In genomic region chr20:59456342-59457132, GRCh38 we compare ENCODE assay signal across 21 cellular contexts.
A peak's percentile ranks its signal among the peaks of the same experiment; 100 is the strongest.
DNase-seq lines count a peak whose midpoint lies in the region; ATAC-seq, FAIRE-seq and TF ChIP-seq lines count a peak whose summit lies in the region.
"Had no signal": no experiment of that assay in that cellular context is flagged by ENCODE, and none has a peak within 500 bp of the region (broad histone marks: within the 10 kb centered on the region; RNA-seq: fewer than 3 reads in every experiment).

No MANE protein-coding gene starts in this region.

- H3K36me3 Mint-ChIP-seq in neural crest cell (ENCODE audit: low read depth): no peaks in the 10 kb centered on the region
- H3K36me3 Mint-ChIP-seq in stimulated activated memory B cell treated with anti-CD40 and anti-IgM and Interleukin-4, amounts not matched to agents 10 μg/mL and 1 μg/mL and 100 μg/mL, for 72 hours: no peaks in the 10 kb centered on the region
- H3K36me3 Mint-ChIP-seq: CD14-positive monocyte; CD8-positive, alpha-beta memory T cell had no signal

- H3K27me3 Mint-ChIP-seq in neural crest cell (ENCODE audit: low read depth): no peaks in the 10 kb centered on the region
- H3K27me3 Mint-ChIP-seq in stimulated activated memory B cell treated with anti-CD40 and anti-IgM and Interleukin-4, amounts not matched to agents 10 μg/mL and 1 μg/mL and 100 μg/mL, for 72 hours: peaks cover 44% of the 10 kb centered on the region

- intact Hi-C loops in kidney (cut with DNase I): no loop called here

- ATAC-seq in stimulated activated memory B cell treated with anti-CD40 and anti-IgM and Interleukin-4, amounts not matched to agents 10 μg/mL and 1 μg/mL and 100 μg/mL, for 72 hours: peak; percentile 4
- ATAC-seq in HG02884 (IDR thresholded peaks at IDR 0.05; ENCODE audit: unreplicated experiment): no peak

- peaks cover 11% of the 10 kb centered on the region for H3K4me1 ChIP-seq in NT2/D1 (ENCODE audit: insufficient read depth, insufficient read length)
- peaks cover 5% of the 10 kb centered on the region in 2 donors for H3K4me1 ChIP-seq in kidney (ENCODE audit: control insufficient read depth in 1 of 2, insufficient read depth in 1 of 2, low read depth in 1 of 2, low read length in 2 of 2)

- no peaks in the 10 kb centered on the region for H3K27me3 ChIP-seq in NT2/D1 (ENCODE audit: insufficient read depth, insufficient read length)
- H3K27me3 ChIP-seq: BE2C had no signal

- no peak overlapping the region for H3K27ac ChIP-seq in kidney (ENCODE audit: low read depth in 2 of 2, low read length in 2 of 2)

- H3K9me3 ChIP-seq in NT2/D1 (ENCODE audit: insufficient read depth, low read length) (no peaks in the 10 kb centered on the region), kidney (ENCODE audit: control insufficient read depth in 1 of 2, low read length in 2 of 2) (peaks cover 0 to 2% of the 10 kb centered on the region in 2 donors)
- H3K9me3 ChIP-seq: BE2C, SK-N-SH had no signal

- DNase-seq in NCI-H1417 (lab: John Stamatoyannopoulos, UW) (peak in 2 of 3 experiments; percentile 61 to 75), NCI-H1417 treated with DMSO at 0.1 percent for 48 hours (lab: John Stamatoyannopoulos, UW) (no peak), NT2/D1 (ENCODE audit: low read depth, low spot score) (no peak), neural crest cell (ENCODE audit: low read depth, low spot score) (no peak), HUDEP-2 (lab: John Stamatoyannopoulos, UW; ENCODE audit: unreplicated experiment in 76 of 76) (no peak), kidney (no peak)
- DNase-seq: BE2C; CD8-positive, alpha-beta memory T cell; DMS79; GF-D8; GOT3; KG1; MM.1S; NCI-H1436 treated with DMSO at 0.1 percent for 48 hours; NCI-H187 treated with DMSO at 0.1 percent for 48 hours; NCI-H524 treated with DMSO at 0.1 percent for 48 hours had no signal

- H3K4me1 Mint-ChIP-seq in neural crest cell: peaks cover 8% of the 10 kb centered on the region
- H3K4me1 Mint-ChIP-seq in stimulated activated memory B cell treated with anti-CD40 and anti-IgM and Interleukin-4, amounts not matched to agents 10 μg/mL and 1 μg/mL and 100 μg/mL, for 72 hours: no peaks in the 10 kb centered on the region
- H3K4me1 Mint-ChIP-seq: CD14-positive monocyte; CD8-positive, alpha-beta memory T cell had no signal

- no peak overlapping the region for H3K4me3 Mint-ChIP-seq in neural crest cell
- H3K4me3 Mint-ChIP-seq in stimulated activated memory B cell treated with anti-CD40 and anti-IgM and Interleukin-4, amounts not matched to agents 10 μg/mL and 1 μg/mL and 100 μg/mL, for 72 hours: no peak overlapping the region
- H3K4me3 Mint-ChIP-seq: CD14-positive monocyte; CD8-positive, alpha-beta memory T cell had no signal

- H3K4me3 ChIP-seq in NT2/D1 (ENCODE audit: insufficient read length, low read depth) (no peak overlapping the region), kidney (ENCODE audit: low read length in 2 of 2) (no peak overlapping the region)

- peak overlapping the region; percentile 19 for H3K27ac Mint-ChIP-seq in neural crest cell (ENCODE audit: unreplicated experiment)
- H3K27ac Mint-ChIP-seq in stimulated activated memory B cell treated with anti-CD40 and anti-IgM and Interleukin-4, amounts not matched to agents 10 μg/mL and 1 μg/mL and 100 μg/mL, for 72 hours: no peak overlapping the region
- H3K27ac Mint-ChIP-seq: CD8-positive, alpha-beta memory T cell had no signal

- TF ChIP-seq CTCF in neural crest cell (conservative IDR thresholded peaks at IDR 0.05) (no peak), kidney (IDR thresholded peaks at IDR 0.05; ENCODE audit: borderline replicate concordance, extremely low read depth, insufficient read depth) (no peak)

- peak overlapping the region; percentile 37 for H3K9ac ChIP-seq in NT2/D1 (ENCODE audit: insufficient read length, low read depth)
- no peak overlapping the region for H3K9ac ChIP-seq in kidney (ENCODE audit: low read length in 2 of 2)
- H3K9ac ChIP-seq: SK-N-SH had no signal

- H3K36me3 ChIP-seq in NT2/D1 (ENCODE audit: insufficient read depth, insufficient read length, low read length) (no peaks in the 10 kb centered on the region), kidney (ENCODE audit: control insufficient read depth in 1 of 2, insufficient read depth in 2 of 2, low read length in 2 of 2) (no peaks in the 10 kb centered on the region)
- H3K36me3 ChIP-seq: BE2C had no signal

- no peak for FAIRE-seq in kidney (lab: Jason Lieb, UNC)
- FAIRE-seq: GM12891 had no signal

- no peaks in the 10 kb centered on the region for H3K9me3 Mint-ChIP-seq in neural crest cell
- peaks cover 3% of the 10 kb centered on the region for H3K9me3 Mint-ChIP-seq in stimulated activated memory B cell treated with anti-CD40 and anti-IgM and Interleukin-4, amounts not matched to agents 10 μg/mL and 1 μg/mL and 100 μg/mL, for 72 hours
- H3K9me3 Mint-ChIP-seq: CD8-positive, alpha-beta memory T cell had no signal

Comparison
In these comparisons a context has a peak if more than half of its experiments do, and no peak if none do; other contexts are left out.
1. DNase-seq: peak in NCI-H1417 (2 of 3); none in NCI-H1417 treated with DMSO at 0.1 percent for 48 hours (single experiment), NT2/D1 (single experiment), neural crest cell (single experiment), HUDEP-2 (0 of 76) and kidney (single experiment).